ENCODE assay signal across 1 cellular context in genomic region chr2:74794878-74795277, GRCh38.
TF ChIP-seq lines count a peak whose summit lies in the region.

No MANE protein-coding gene starts in this region.

TF ChIP-seq in HEK293, 187 proteins besides CTCF, POLR2A, EP300 and RAD21 (continued from another document):
- peak; percentile 47; the same call in 1 of the 2 replicates for TF ChIP-seq ZBTB11 (tag by site-specific recombination; conservative IDR thresholded peaks at IDR 0.05; ENCODE audit: low read depth)
- TF ChIP-seq ZNF426 (tag by site-specific recombination; IDR thresholded peaks at IDR 0.05), result peak; percentile 70
- peak; percentile 84; the same call in 1 of the 2 replicates for TF ChIP-seq ZNF394 (tag by site-specific recombination; IDR thresholded peaks at IDR 0.05; ENCODE audit: borderline replicate concordance)
- peak; percentile 66 for TF ChIP-seq ZNF623 (tag by site-specific recombination; IDR thresholded peaks at IDR 0.05)
- 0 out of 2 replicates have a peak, but pooled peaks have one; percentile 44 for TF ChIP-seq ZNF266 (tag by site-specific recombination; IDR thresholded peaks at IDR 0.05; ENCODE audit: low read depth)
- peak; percentile 74 for TF ChIP-seq ZNF518A (tag by site-specific recombination; conservative IDR thresholded peaks at IDR 0.05; ENCODE audit: low read depth)
- peak; percentile 39 for TF ChIP-seq ZNF510 (tag by site-specific recombination; IDR thresholded peaks at IDR 0.05; ENCODE audit: insufficient replicate concordance)
